In genomic region chr13:61685683-61686013, GRCh38 we compare ENCODE assay signal across 14 cellular contexts.
DNase-seq lines count a peak whose midpoint lies in the region; ATAC-seq and TF ChIP-seq lines count a peak whose summit lies in the region.
"Had no signal": no experiment of that assay in that cellular context is flagged by ENCODE, and none has a peak within 500 bp of the region (broad histone marks: within the 10 kb centered on the region; RNA-seq: fewer than 3 reads in every experiment).

No MANE protein-coding gene starts in this region.

- H3K4me3 Mint-ChIP-seq in GM23338 (no peak overlapping the region), endodermal cell (no peak overlapping the region), neural crest cell (no peak overlapping the region), Calu3 (ENCODE audit: low read depth, unreplicated experiment) (no peak overlapping the region)
- H3K4me3 Mint-ChIP-seq: dendritic cell treated with granulocyte-macrophage colony-stimulating factor and Interleukin-4, amounts not matched to agents 40 ng/mL and 50 ng/mL, for 4 days; naive thymus-derived CD4-positive, alpha-beta T cell had no signal

- H3K4me1 Mint-ChIP-seq in GM23338, result no peaks in the 10 kb centered on the region
- no peaks in the 10 kb centered on the region for H3K4me1 Mint-ChIP-seq in endodermal cell
- H3K4me1 Mint-ChIP-seq in neural crest cell, result no peaks in the 10 kb centered on the region
- H3K4me1 Mint-ChIP-seq in Calu3 (ENCODE audit: low read depth, unreplicated experiment), result no peaks in the 10 kb centered on the region
- H3K4me1 Mint-ChIP-seq: naive thymus-derived CD4-positive, alpha-beta T cell had no signal

- no peak overlapping the region for H3K9ac ChIP-seq in endodermal cell (ENCODE audit: extremely low read depth, low read length, poor library complexity, severe bottlenecking)

- H3K27ac ChIP-seq in GM23338 (ENCODE audit: low read depth), result no peak overlapping the region
- H3K27ac ChIP-seq in endodermal cell (ENCODE audit: low read depth, low read length), result no peak overlapping the region

- no peaks in the 10 kb centered on the region for H3K36me3 ChIP-seq in GM23338 (ENCODE audit: insufficient read depth)
- H3K36me3 ChIP-seq in endodermal cell (ENCODE audit: control insufficient read depth, insufficient read depth, low read length), result no peaks in the 10 kb centered on the region

- H2AFZ ChIP-seq in GM23338, result 0 out of 2 replicates have a peak overlapping the region, but pooled peaks have one; percentile 53

- CTCF ChIA-PET in Calu3 (lab: Charles Lee), result no interaction called here

- peak; percentile 55 to 85 for TF ChIP-seq CTCF in GM23338 (conservative IDR thresholded peaks at IDR 0.05; ENCODE audit: low read depth in 2 of 2)
- peak; percentile 86 for TF ChIP-seq CTCF in endodermal cell (conservative IDR thresholded peaks at IDR 0.05)
- peak; percentile 62 for TF ChIP-seq CTCF in neural crest cell (conservative IDR thresholded peaks at IDR 0.05)
- TF ChIP-seq CTCF in Calu3 (IDR thresholded peaks at IDR 0.05; ENCODE audit: unreplicated experiment), result no peak

- H3K4me1 ChIP-seq in GM23338 (ENCODE audit: insufficient read depth) (no peaks in the 10 kb centered on the region), endodermal cell (ENCODE audit: control insufficient read depth, insufficient read depth, low read length) (no peaks in the 10 kb centered on the region)

- peak; percentile 66 for DNase-seq in GM23338 (ENCODE audit: low spot score)
- peak; percentile 5 for DNase-seq in NCI-H460 (ENCODE audit: extremely low read depth, low read depth)
- peak; percentile 81 for DNase-seq in endodermal cell
- DNase-seq in neural crest cell (ENCODE audit: low read depth, low spot score), result no peak
- DNase-seq in COLO829 (ENCODE audit: low spot score), result no peak
- no peak for DNase-seq in stimulated activated CD8-positive, alpha-beta memory T cell treated with anti-CD3 and anti-CD28 coated beads, Interleukin-4, amount 100 ng/mL, for 48 hours
- no peak for DNase-seq in Calu3
- DNase-seq: activated CD4-positive, CD25-positive, alpha-beta regulatory T cell; activated effector memory CD4-positive, alpha-beta T cell treated with anti-CD3 and anti-CD28 coated beads, Interleukin-2, amount 50 U/mL, for 16 hours; naive thymus-derived CD4-positive, alpha-beta T cell; NCI-H774; stimulated activated CD4-positive, alpha-beta T cell treated with anti-CD3 and anti-CD28 coated beads, Interleukin-2, amount 100 ng/mL, for 24 hours had no signal

- WGBS in endodermal cell (ENCODE audit: insufficient coverage in 1 of 2, insufficient read length in 1 of 2), 2 experiments, result 29 to 70% methylated on average over 1 to 2 of the region's 2 CpGs

- no peak overlapping the region for H3K27ac Mint-ChIP-seq in GM23338
- no peak overlapping the region for H3K27ac Mint-ChIP-seq in endodermal cell
- no peak overlapping the region for H3K27ac Mint-ChIP-seq in neural crest cell (ENCODE audit: unreplicated experiment)
- H3K27ac Mint-ChIP-seq in Calu3 (ENCODE audit: unreplicated experiment), result no peak overlapping the region
- H3K27ac Mint-ChIP-seq: dendritic cell treated with granulocyte-macrophage colony-stimulating factor and Interleukin-4, amounts not matched to agents 40 ng/mL and 50 ng/mL, for 4 days; naive thymus-derived CD4-positive, alpha-beta T cell had no signal

- peak; percentile 98 for ATAC-seq in GM23338
- ATAC-seq in HG03175 (IDR thresholded peaks at IDR 0.05; ENCODE audit: unreplicated experiment), result no peak
- ATAC-seq: naive thymus-derived CD4-positive, alpha-beta T cell had no signal

- H3K36me3 Mint-ChIP-seq in GM23338 (ENCODE audit: low read depth), result peaks cover 6% of the 10 kb centered on the region; the same call in 2 of the 3 replicates
- peaks cover 9% of the 10 kb centered on the region for H3K36me3 Mint-ChIP-seq in endodermal cell (ENCODE audit: low read depth)
- H3K36me3 Mint-ChIP-seq in neural crest cell (ENCODE audit: low read depth), result no peaks in the 10 kb centered on the region
- no peaks in the 10 kb centered on the region for H3K36me3 Mint-ChIP-seq in Calu3 (ENCODE audit: insufficient read depth, unreplicated experiment)
- H3K36me3 Mint-ChIP-seq: naive thymus-derived CD4-positive, alpha-beta T cell had no signal

- H3K9me3 Mint-ChIP-seq in GM23338 (peaks cover 10% of the 10 kb centered on the region), endodermal cell (peaks cover 24% of the 10 kb centered on the region), neural crest cell (peaks cover 2% of the 10 kb centered on the region), Calu3 (ENCODE audit: low read depth, unreplicated experiment) (peaks cover 6% of the 10 kb centered on the region)

- H3K4me3 ChIP-seq in GM23338 (no peak overlapping the region), endodermal cell (ENCODE audit: low read length) (no peak overlapping the region)

- H3K27me3 ChIP-seq in GM23338 (ENCODE audit: insufficient read depth) (no peaks in the 10 kb centered on the region), endodermal cell (ENCODE audit: control insufficient read depth, insufficient read depth, low read length, poor library complexity, severe bottlenecking) (no peaks in the 10 kb centered on the region)

- no peak overlapping the region for H3K4me2 ChIP-seq in GM23338

- intact Hi-C loops in Calu3 (cut with micrococcal nuclease; ENCODE audit: unreplicated experiment), result no loop called here

- H3K27me3 Mint-ChIP-seq in GM23338 (ENCODE audit: insufficient read depth, low read depth, poor library complexity) (peaks cover 2% of the 10 kb centered on the region), endodermal cell (ENCODE audit: insufficient read depth) (no peaks in the 10 kb centered on the region), neural crest cell (ENCODE audit: low read depth) (no peaks in the 10 kb centered on the region), Calu3 (ENCODE audit: unreplicated experiment) (no peaks in the 10 kb centered on the region)
- H3K27me3 Mint-ChIP-seq: dendritic cell treated with granulocyte-macrophage colony-stimulating factor and Interleukin-4, amounts not matched to agents 40 ng/mL and 50 ng/mL, for 4 days; naive thymus-derived CD4-positive, alpha-beta T cell had no signal

- H3F3A ChIP-seq in GM23338 (replicated peaks; ENCODE audit: low read depth), result no peaks in the 10 kb centered on the region

- no peaks in the 10 kb centered on the region for H4K20me1 ChIP-seq in GM23338 (replicated peaks; ENCODE audit: insufficient read depth)

- peaks cover 20% of the 10 kb centered on the region for H3K9me3 ChIP-seq in endodermal cell (ENCODE audit: control insufficient read depth, low read length)

- H3K9me2 ChIP-seq in GM23338 (ENCODE audit: insufficient read depth), result no peaks in the 10 kb centered on the region

- no peaks in the 10 kb centered on the region for H3K79me2 ChIP-seq in GM23338 (replicated peaks; ENCODE audit: insufficient read depth)

- BruUV-seq in Calu3 (replicated peaks; lab: Mats Ljungman, UMichigan), result no TSS peak

TF ChIP-seq in GM23338, 12 proteins besides CTCF, POLR2A, EP300 and RAD21 (continues in another document):
- TF ChIP-seq NANOG (IDR thresholded peaks at IDR 0.05; ENCODE audit: borderline replicate concordance) (no peak), JUNB (IDR thresholded peaks at IDR 0.05; ENCODE audit: unreplicated experiment) (no peak), CREB1 (CRISPR knock-in tag; IDR thresholded peaks at IDR 0.05; ENCODE audit: low read depth) (no peak), REST (IDR thresholded peaks at IDR 0.05; ENCODE audit: unreplicated experiment) (no peak), ZNF331 (CRISPR knock-in tag; IDR thresholded peaks at IDR 0.05; ENCODE audit: low read depth) (no peak), ZNF114 (CRISPR knock-in tag; IDR thresholded peaks at IDR 0.05) (no peak), EZH2phosphoT487 (IDR thresholded peaks at IDR 0.05; ENCODE audit: unreplicated experiment) (no peak), ETS1 (IDR thresholded peaks at IDR 0.05) (no peak), POLR2AphosphoS5 (IDR thresholded peaks at IDR 0.05; ENCODE audit: low read depth) (no peak), EZH2 (IDR thresholded peaks at IDR 0.05; ENCODE audit: low read depth, unreplicated experiment) (no peak), STAT1 (IDR thresholded peaks at IDR 0.05; ENCODE audit: unreplicated experiment) (no peak)

Comparison
In these comparisons a context has a peak if more than half of its experiments do, and no peak if none do; other contexts are left out.
1. DNase-seq: peak in GM23338 (single experiment), NCI-H460 (single experiment) and endodermal cell (single experiment); none in neural crest cell (single experiment), COLO829 (single experiment), stimulated activated CD8-positive, alpha-beta memory T cell treated with anti-CD3 and anti-CD28 coated beads, Interleukin-4, amount 100 ng/mL, for 48 hours (single experiment) and Calu3 (single experiment).